Comparison of ENCODE assay signal across 8 cellular contexts in genomic region chr7:6825236-6826125, GRCh38. TPM values are rescaled to one million over a fixed set of nuclear protein-coding genes. Genes with fewer than 3 reads are reported as not detected.
DNase-seq lines count a peak whose midpoint lies in the region; ATAC-seq and TF ChIP-seq lines count a peak whose summit lies in the region.
"Not testable (repeated sequence)": the region's sequence is repeated elsewhere in the genome, so short reads cannot be mapped to it uniquely, and the experiment has no call there.

No MANE protein-coding gene starts in this region.

- H3K36me3 ChIP-seq in HEK293 (ENCODE audit: control insufficient read depth in 2 of 2, insufficient read depth in 1 of 2, low read length in 2 of 2); iPS DF 6.9 (ENCODE audit: control insufficient read depth, insufficient read depth, low read length): not testable (repeated sequence)

- not testable (repeated sequence) for H3K27ac ChIP-seq in AG04450 (ENCODE audit: low read depth, low read length); HEK293 (ENCODE audit: extremely low read depth, low read depth, low read length); iPS DF 6.9 (ENCODE audit: low read length)

- not testable (repeated sequence) for TF ChIP-seq CTCF in AG04450 (IDR thresholded peaks at IDR 0.05; ENCODE audit: low read depth, low read length); HEK293 (tag by site-specific recombination; IDR thresholded peaks at IDR 0.05); MCF 10A (IDR thresholded peaks at IDR 0.05; ENCODE audit: unreplicated experiment); retinal pigment epithelial cell (conservative IDR thresholded peaks at IDR 0.05; ENCODE audit: low read depth, low read length)

- CTCF ChIA-PET in AG04450 (lab: Charles Lee); HEK293 (lab: Yijun Ruan, JAX); T-cell (lab: Charles Lee): not testable (repeated sequence)
- CTCF ChIA-PET in MCF 10A (lab: Yijun Ruan, JAX), result interaction anchor here (0.7 kb wide), 1 partner anchor 64 kb away, joined by 3 read pairs; no protein-coding TSS in a partner anchor

- not testable (repeated sequence) for H3K9me3 Mint-ChIP-seq in T-cell; MCF 10A (ENCODE audit: unreplicated experiment)

- BruUV-seq in MCF 10A (replicated peaks; lab: Mats Ljungman, UMichigan), result not testable (repeated sequence)

- H3K9me3 ChIP-seq in AG04450 (ENCODE audit: control insufficient read depth, insufficient read depth, low read length); HEK293 (ENCODE audit: control insufficient read depth, insufficient read depth, low read depth, low read length); iPS DF 6.9 (ENCODE audit: control insufficient read depth, insufficient read depth, low read length): not testable (repeated sequence)

- H3K4me1 ChIP-seq in HEK293 (ENCODE audit: control insufficient read depth, insufficient read depth, low read length); iPS DF 6.9 (ENCODE audit: control insufficient read depth, insufficient read depth, low read length): not testable (repeated sequence)

- H3K4me1 Mint-ChIP-seq in T-cell, result peaks cover 0 to 13% (median 12%) of the 10 kb centered on the region in 3 donors
- H3K4me1 Mint-ChIP-seq in MCF 10A (ENCODE audit: insufficient read depth, unreplicated experiment), result not testable (repeated sequence)

- H3K36me3 Mint-ChIP-seq in T-cell, result not testable (repeated sequence)
- peaks cover 13% of the 10 kb centered on the region for H3K36me3 Mint-ChIP-seq in MCF 10A (ENCODE audit: insufficient read depth, unreplicated experiment)

- not testable (repeated sequence) for H3K27me3 Mint-ChIP-seq in T-cell; MCF 10A (ENCODE audit: insufficient read depth, unreplicated experiment)

- DNase-seq in AG04450 (ENCODE audit: low read depth, low spot score); T-cell; MCF 10A (ENCODE audit: unreplicated experiment); iPS DF 6.9 (ENCODE audit: low read depth, low spot score); retinal pigment epithelial cell (ENCODE audit: low read depth): not testable (repeated sequence)

- H3K27me3 ChIP-seq in AG04450 (ENCODE audit: control insufficient read depth, insufficient read depth, low read length); iPS DF 6.9 (ENCODE audit: control insufficient read depth, insufficient read depth, low read length): not testable (repeated sequence)

- intact Hi-C loops in MCF 10A (cut with micrococcal nuclease), result not testable (repeated sequence)

- POLR2A ChIA-PET in AG04450 (lab: Yijun Ruan, JAX); HEK293 (lab: Yijun Ruan, JAX); T-cell (lab: Charles Lee); MCF 10A (lab: Yijun Ruan, JAX): not testable (repeated sequence)

- no CpG with 5 or more reads among the region's 42 CpGs for WGBS in iPS DF 6.9 (ENCODE audit: insufficient coverage, insufficient read length)

- not testable (repeated sequence) for H3K27ac Mint-ChIP-seq in T-cell
- peak overlapping the region; percentile 81 for H3K27ac Mint-ChIP-seq in MCF 10A (ENCODE audit: low read depth, unreplicated experiment)

- ATAC-seq in GM18907 (IDR thresholded peaks at IDR 0.05; ENCODE audit: unreplicated experiment) (peak; percentile 52), HG03439 (IDR thresholded peaks at IDR 0.05; ENCODE audit: unreplicated experiment) (peak; percentile 38), T-cell (replicated peaks in 1 of 4) (peak; percentile 47 to 60 (median 58))

- peak overlapping the region; percentile 49 for H3K4me3 ChIP-seq in AG04450 (ENCODE audit: low read depth, low read length)
- peak overlapping the region; percentile 24 for H3K4me3 ChIP-seq in HEK293 (ENCODE audit: low read depth, low read length)
- peak overlapping the region; percentile 37; the same call in 1 of the 2 replicates for H3K4me3 ChIP-seq in iPS DF 6.9 (ENCODE audit: low read length)
- peak overlapping the region; percentile 33 for H3K4me3 ChIP-seq in retinal pigment epithelial cell (ENCODE audit: low read length)

- peak overlapping the region; percentile 69 to 90 (median 71) for H3K4me3 Mint-ChIP-seq in T-cell
- peak overlapping the region; percentile 81 for H3K4me3 Mint-ChIP-seq in MCF 10A (ENCODE audit: unreplicated experiment)

RNA-seq across cellular contexts. Expression of gene CCZ1B, which starts 0.6 kb away (rescaled TPM):
- 44.1 and 47.1 TPM in 2 replicates for polyA plus RNA-seq in AG04450 (2011; rRNA removed)
- polyA minus RNA-seq in AG04450 (2011; rRNA and poly(A)+ RNA removed), result 35.4 and 39.1 TPM in 2 replicates
- 10 to 100 TPM; 60.1 to 95.5 (median 85.1) TPM for total RNA-seq in T-cell
- 34.9 and 43.7 TPM in 2 replicates for total RNA-seq in MCF 10A (2022)
